ENCODE assay signal across 2 cellular contexts in the genomic region with DNA sequence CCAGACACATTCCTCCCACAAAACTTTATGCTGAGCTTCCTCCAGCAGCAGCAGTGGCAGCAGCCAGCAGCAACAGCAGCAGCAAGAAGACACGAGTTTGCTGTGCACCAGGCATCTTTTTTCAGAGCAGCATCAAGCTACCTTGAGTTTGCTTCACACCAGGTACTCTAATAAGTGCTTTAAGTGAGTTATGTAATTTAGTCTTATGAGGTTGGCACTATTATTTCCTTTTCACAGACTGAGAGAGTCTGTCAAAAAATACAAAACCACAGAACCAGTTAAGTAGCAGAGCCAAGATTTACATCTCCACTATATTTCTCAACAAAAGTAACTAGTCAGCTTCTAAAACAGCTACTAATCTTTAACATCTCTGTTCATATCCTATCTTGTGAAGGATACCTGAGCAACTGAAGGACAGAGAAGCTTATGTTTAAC.
TF ChIP-seq lines count a peak whose summit lies in the region.

No MANE protein-coding gene starts in this region.

TF ChIP-seq in GM23338, 12 proteins besides CTCF, POLR2A, EP300 and RAD21 (continues in another document):
- no peak for TF ChIP-seq JUNB (IDR thresholded peaks at IDR 0.05; ENCODE audit: unreplicated experiment)
- no peak for TF ChIP-seq REST (IDR thresholded peaks at IDR 0.05; ENCODE audit: unreplicated experiment)
- TF ChIP-seq NANOG (IDR thresholded peaks at IDR 0.05; ENCODE audit: borderline replicate concordance): no peak
- TF ChIP-seq, protein P1, sequence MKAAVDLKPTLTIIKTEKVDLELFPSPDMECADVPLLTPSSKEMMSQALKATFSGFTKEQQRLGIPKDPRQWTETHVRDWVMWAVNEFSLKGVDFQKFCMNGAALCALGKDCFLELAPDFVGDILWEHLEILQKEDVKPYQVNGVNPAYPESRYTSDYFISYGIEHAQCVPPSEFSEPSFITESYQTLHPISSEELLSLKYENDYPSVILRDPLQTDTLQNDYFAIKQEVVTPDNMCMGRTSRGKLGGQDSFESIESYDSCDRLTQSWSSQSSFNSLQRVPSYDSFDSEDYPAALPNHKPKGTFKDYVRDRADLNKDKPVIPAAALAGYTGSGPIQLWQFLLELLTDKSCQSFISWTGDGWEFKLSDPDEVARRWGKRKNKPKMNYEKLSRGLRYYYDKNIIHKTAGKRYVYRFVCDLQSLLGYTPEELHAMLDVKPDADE (IDR thresholded peaks at IDR 0.05): no peak
- no peak for TF ChIP-seq STAT1 (IDR thresholded peaks at IDR 0.05; ENCODE audit: unreplicated experiment)
- TF ChIP-seq POLR2AphosphoS5 (IDR thresholded peaks at IDR 0.05; ENCODE audit: low read depth): no peak
- TF ChIP-seq, protein P2, sequence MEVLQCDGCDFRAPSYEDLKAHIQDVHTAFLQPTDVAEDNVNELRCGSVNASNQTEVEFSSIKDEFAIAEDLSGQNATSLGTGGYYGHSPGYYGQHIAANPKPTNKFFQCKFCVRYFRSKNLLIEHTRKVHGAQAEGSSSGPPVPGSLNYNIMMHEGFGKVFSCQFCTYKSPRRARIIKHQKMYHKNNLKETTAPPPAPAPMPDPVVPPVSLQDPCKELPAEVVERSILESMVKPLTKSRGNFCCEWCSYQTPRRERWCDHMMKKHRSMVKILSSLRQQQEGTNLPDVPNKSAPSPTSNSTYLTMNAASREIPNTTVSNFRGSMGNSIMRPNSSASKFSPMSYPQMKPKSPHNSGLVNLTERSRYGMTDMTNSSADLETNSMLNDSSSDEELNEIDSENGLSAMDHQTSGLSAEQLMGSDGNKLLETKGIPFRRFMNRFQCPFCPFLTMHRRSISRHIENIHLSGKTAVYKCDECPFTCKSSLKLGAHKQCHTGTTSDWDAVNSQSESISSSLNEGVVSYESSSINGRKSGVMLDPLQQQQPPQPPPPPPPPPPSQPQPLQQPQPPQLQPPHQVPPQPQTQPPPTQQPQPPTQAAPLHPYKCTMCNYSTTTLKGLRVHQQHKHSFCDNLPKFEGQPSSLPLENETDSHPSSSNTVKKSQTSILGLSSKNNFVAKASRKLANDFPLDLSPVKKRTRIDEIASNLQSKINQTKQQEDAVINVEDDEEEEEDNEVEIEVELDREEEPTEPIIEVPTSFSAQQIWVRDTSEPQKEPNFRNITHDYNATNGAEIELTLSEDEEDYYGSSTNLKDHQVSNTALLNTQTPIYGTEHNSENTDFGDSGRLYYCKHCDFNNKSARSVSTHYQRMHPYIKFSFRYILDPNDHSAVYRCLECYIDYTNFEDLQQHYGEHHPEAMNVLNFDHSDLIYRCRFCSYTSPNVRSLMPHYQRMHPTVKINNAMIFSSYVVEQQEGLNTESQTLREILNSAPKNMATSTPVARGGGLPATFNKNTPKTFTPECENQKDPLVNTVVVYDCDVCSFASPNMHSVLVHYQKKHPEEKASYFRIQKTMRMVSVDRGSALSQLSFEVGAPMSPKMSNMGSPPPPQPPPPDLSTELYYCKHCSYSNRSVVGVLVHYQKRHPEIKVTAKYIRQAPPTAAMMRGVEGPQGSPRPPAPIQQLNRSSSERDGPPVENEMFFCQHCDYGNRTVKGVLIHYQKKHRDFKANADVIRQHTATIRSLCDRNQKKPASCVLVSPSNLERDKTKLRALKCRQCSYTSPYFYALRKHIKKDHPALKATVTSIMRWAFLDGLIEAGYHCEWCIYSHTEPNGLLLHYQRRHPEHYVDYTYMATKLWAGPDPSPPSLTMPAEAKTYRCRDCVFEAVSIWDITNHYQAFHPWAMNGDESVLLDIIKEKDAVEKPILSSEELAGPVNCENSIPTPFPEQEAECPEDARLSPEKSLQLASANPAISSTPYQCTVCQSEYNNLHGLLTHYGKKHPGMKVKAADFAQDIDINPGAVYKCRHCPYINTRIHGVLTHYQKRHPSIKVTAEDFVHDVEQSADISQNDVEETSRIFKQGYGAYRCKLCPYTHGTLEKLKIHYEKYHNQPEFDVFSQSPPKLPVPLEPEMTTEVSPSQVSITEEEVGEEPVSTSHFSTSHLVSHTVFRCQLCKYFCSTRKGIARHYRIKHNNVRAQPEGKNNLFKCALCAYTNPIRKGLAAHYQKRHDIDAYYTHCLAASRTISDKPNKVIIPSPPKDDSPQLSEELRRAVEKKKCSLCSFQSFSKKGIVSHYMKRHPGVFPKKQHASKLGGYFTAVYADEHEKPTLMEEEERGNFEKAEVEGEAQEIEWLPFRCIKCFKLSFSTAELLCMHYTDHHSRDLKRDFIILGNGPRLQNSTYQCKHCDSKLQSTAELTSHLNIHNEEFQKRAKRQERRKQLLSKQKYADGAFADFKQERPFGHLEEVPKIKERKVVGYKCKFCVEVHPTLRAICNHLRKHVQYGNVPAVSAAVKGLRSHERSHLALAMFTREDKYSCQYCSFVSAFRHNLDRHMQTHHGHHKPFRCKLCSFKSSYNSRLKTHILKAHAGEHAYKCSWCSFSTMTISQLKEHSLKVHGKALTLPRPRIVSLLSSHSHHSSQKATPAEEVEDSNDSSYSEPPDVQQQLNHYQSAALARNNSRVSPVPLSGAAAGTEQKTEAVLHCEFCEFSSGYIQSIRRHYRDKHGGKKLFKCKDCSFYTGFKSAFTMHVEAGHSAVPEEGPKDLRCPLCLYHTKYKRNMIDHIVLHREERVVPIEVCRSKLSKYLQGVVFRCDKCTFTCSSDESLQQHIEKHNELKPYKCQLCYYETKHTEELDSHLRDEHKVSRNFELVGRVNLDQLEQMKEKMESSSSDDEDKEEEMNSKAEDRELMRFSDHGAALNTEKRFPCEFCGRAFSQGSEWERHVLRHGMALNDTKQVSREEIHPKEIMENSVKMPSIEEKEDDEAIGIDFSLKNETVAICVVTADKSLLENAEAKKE (CRISPR knock-in tag; IDR thresholded peaks at IDR 0.05): no peak
- no peak for TF ChIP-seq EZH2 (IDR thresholded peaks at IDR 0.05; ENCODE audit: low read depth, unreplicated experiment)
- TF ChIP-seq CREB1 (CRISPR knock-in tag; IDR thresholded peaks at IDR 0.05; ENCODE audit: low read depth): no peak
- no peak for TF ChIP-seq ZNF331 (CRISPR knock-in tag; IDR thresholded peaks at IDR 0.05; ENCODE audit: low read depth)

TF ChIP-seq in HepG2, 621 proteins besides CTCF, POLR2A, EP300 and RAD21:
- TF ChIP-seq RBM22 (optimal IDR thresholded peaks at IDR 0.05; ENCODE audit: low read length) (peak; percentile 15), TCF12 (IDR thresholded peaks at IDR 0.05) (no peak), TCF12 (CRISPR knock-in tag; IDR thresholded peaks at IDR 0.05) (no peak), ZNF558 (CRISPR knock-in tag; IDR thresholded peaks at IDR 0.05; ENCODE audit: borderline replicate concordance) (no peak)
- TF ChIP-seq, protein P3, sequence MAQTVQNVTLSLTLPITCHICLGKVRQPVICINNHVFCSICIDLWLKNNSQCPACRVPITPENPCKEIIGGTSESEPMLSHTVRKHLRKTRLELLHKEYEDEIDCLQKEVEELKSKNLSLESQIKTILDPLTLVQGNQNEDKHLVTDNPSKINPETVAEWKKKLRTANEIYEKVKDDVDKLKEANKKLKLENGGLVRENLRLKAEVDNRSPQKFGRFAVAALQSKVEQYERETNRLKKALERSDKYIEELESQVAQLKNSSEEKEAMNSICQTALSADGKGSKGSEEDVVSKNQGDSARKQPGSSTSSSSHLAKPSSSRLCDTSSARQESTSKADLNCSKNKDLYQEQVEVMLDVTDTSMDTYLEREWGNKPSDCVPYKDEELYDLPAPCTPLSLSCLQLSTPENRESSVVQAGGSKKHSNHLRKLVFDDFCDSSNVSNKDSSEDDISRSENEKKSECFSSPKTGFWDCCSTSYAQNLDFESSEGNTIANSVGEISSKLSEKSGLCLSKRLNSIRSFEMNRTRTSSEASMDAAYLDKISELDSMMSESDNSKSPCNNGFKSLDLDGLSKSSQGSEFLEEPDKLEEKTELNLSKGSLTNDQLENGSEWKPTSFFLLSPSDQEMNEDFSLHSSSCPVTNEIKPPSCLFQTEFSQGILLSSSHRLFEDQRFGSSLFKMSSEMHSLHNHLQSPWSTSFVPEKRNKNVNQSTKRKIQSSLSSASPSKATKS (CRISPR knock-in tag; IDR thresholded peaks at IDR 0.05): no peak
- TF ChIP-seq, protein P4, sequence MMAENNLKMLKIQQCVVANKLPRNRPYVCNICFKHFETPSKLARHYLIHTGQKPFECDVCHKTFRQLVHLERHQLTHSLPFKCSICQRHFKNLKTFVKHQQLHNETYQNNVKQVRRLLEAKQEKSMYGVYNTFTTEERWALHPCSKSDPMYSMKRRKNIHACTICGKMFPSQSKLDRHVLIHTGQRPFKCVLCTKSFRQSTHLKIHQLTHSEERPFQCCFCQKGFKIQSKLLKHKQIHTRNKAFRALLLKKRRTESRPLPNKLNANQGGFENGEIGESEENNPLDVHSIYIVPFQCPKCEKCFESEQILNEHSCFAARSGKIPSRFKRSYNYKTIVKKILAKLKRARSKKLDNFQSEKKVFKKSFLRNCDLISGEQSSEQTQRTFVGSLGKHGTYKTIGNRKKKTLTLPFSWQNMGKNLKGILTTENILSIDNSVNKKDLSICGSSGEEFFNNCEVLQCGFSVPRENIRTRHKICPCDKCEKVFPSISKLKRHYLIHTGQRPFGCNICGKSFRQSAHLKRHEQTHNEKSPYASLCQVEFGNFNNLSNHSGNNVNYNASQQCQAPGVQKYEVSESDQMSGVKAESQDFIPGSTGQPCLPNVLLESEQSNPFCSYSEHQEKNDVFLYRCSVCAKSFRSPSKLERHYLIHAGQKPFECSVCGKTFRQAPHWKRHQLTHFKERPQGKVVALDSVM (CRISPR knock-in tag; IDR thresholded peaks at IDR 0.05): no peak
